In the genomic region with DNA sequence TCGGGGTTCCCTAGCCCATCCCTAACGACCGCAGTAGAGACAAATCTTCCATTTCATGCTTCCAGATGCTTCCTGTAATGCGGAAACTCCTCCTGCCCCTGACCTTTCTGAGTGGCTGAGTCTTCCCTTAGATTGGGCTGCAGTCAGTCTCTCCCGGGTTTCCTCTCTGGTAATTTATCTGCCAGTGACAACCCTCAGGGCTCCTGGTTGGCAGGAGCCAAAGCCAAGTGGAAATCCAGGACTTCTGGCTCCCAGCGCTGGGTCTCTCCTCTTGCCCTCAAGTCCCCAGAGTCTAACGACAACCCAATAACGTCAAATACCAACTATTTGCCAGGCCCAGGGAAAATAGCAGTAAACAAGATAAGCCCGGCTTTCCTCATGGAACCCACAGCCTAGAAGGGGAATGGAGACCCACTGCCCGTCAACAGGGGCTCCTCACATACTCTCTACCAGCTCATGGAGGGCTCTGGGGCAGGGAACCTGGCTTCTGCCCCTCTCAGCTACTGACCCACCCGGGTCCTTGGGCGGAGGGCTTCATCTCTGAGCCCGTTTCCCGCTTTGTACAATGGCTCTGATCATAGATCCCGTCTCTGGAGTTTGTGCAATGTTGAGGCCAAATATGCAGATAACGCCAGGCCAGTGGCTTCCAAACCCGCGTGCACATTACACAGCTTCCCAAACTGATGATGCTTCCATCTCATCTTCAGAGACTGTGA, we compare ENCODE assay signal across 8 cellular contexts. TPM values are rescaled to one million over a fixed set of nuclear protein-coding genes. Genes with fewer than 3 reads are reported as not detected.
DNase-seq lines count a peak whose midpoint lies in the region; TF ChIP-seq lines count a peak whose summit lies in the region.

No MANE protein-coding gene starts in this region.

- intact Hi-C loops in sigmoid colon (cut with DNase I): loop anchor here (1.0 to 2.0 kb wide), 3 partner anchors 78 to 158 kb away; a partner anchor contains a TSS

- H3K27me3 ChIP-seq in SJSA1 (replicated peaks) (no peaks in the 10 kb centered on the region), sigmoid colon (no peaks in the 10 kb centered on the region)

- H3K9me3 ChIP-seq in SJSA1 (replicated peaks): no peaks in the 10 kb centered on the region
- no peaks in the 10 kb centered on the region for H3K9me3 ChIP-seq in sigmoid colon

- WGBS in sigmoid colon, 2 donors: 31 to 33% methylated on average over 18 of the region's 18 CpGs

- DNase-seq in SJSA1 (ENCODE audit: low read depth in 1 of 2, low spot score in 2 of 2): no peak
- DNase-seq in fibroblast of mammary gland (ENCODE audit: low read depth): peak; percentile 39
- peak; percentile 53 for DNase-seq in sigmoid colon
- DNase-seq in dedifferentiated amniotic fluid mesenchymal stem cell (ENCODE audit: extremely low spot score): no peak
- DNase-seq in NCI-H2171 treated with DMSO at 0.1 percent for 48 hours (lab: John Stamatoyannopoulos, UW): no peak
- DNase-seq in stimulated activated CD4-positive, alpha-beta T cell treated with anti-CD3 and anti-CD28 coated beads, Interleukin-2, amount 100 ng/mL, for 24 hours: no peak
- DNase-seq in GM10248 (ENCODE audit: extremely low spot score): no peak

- peak overlapping the region; percentile 62 for H3K4me3 ChIP-seq in GM12875 (ENCODE audit: low read depth, low read length)
- peak overlapping the region; percentile 89 for H3K4me3 ChIP-seq in SJSA1
- H3K4me3 ChIP-seq in fibroblast of mammary gland (ENCODE audit: control insufficient read depth, low read depth, low read length): peak overlapping the region; percentile 57
- peak overlapping the region; percentile 76 to 88 (median 84) for H3K4me3 ChIP-seq in sigmoid colon

- TF ChIP-seq CTCF in GM12875 (IDR thresholded peaks at IDR 0.05; ENCODE audit: borderline replicate concordance, insufficient read depth, low read depth, low read length) (no peak), fibroblast of mammary gland (conservative IDR thresholded peaks at IDR 0.05; ENCODE audit: control insufficient read depth, insufficient read depth, low read depth, low read length) (no peak), sigmoid colon (IDR thresholded peaks at IDR 0.05) (no peak), GM10248 (IDR thresholded peaks at IDR 0.05; ENCODE audit: control extremely low read depth, extremely low read depth, low read depth, missing control alignments) (no peak)

- TF ChIP-seq POLR2A in sigmoid colon (IDR thresholded peaks at IDR 0.05): no peak

- H3K27ac ChIP-seq in SJSA1 (peak overlapping the region; percentile 97; the same call in 1 of the 2 replicates), sigmoid colon (peak overlapping the region; percentile 96 to 99 (median 98))

- H3K36me3 ChIP-seq in SJSA1: no peaks in the 10 kb centered on the region
- H3K36me3 ChIP-seq in sigmoid colon: no peaks in the 10 kb centered on the region

- TF ChIP-seq EP300 in sigmoid colon (IDR thresholded peaks at IDR 0.05): no peak

- POLR2A ChIA-PET in GM10248 (lab: Yijun Ruan, JAX): no interaction called here

- CTCF ChIA-PET in GM10248 (lab: Yijun Ruan, JAX): interaction anchor here (0.8 to 6.1 kb wide), 21 partner anchors 9 to 204 kb away, joined by 3 to 28 read pairs (median 4); a partner anchor contains a TSS

- H3K4me1 ChIP-seq in SJSA1 (replicated peaks): peaks cover 4% of the 10 kb centered on the region; the same call in 1 of the 2 replicates
- H3K4me1 ChIP-seq in sigmoid colon: peaks cover 0 to 30% (median 26%) of the 10 kb centered on the region in 4 donors

RNA-seq across cellular contexts. Expression of a gene that starts 1.1 kb away (rescaled TPM):
- 16.7 and 22.1 TPM in 2 replicates for total RNA-seq in SJSA1 (2014; rRNA removed; shearing (Covaris generic))
- total RNA-seq in sigmoid colon: 10 to 100 TPM; 26.3 to 46.4 (median 32.6) TPM
- polyA plus RNA-seq in sigmoid colon: 10 to 100 TPM; 19.2 to 38.5 (median 22.2) TPM

Comparison
In these comparisons a context has a peak if more than half of its experiments do, and no peak if none do; other contexts are left out.
1. DNase-seq: peak in fibroblast of mammary gland (single experiment) and sigmoid colon (single experiment); none in SJSA1 (0 of 2), dedifferentiated amniotic fluid mesenchymal stem cell (single experiment), NCI-H2171 treated with DMSO at 0.1 percent for 48 hours (single experiment), stimulated activated CD4-positive, alpha-beta T cell treated with anti-CD3 and anti-CD28 coated beads, Interleukin-2, amount 100 ng/mL, for 24 hours (0 of 2) and GM10248 (single experiment).
2. Peak in every context shown above with its lines, with median percentiles within 50 percentile points of each other: H3K4me3 ChIP-seq.